In the genomic region with DNA sequence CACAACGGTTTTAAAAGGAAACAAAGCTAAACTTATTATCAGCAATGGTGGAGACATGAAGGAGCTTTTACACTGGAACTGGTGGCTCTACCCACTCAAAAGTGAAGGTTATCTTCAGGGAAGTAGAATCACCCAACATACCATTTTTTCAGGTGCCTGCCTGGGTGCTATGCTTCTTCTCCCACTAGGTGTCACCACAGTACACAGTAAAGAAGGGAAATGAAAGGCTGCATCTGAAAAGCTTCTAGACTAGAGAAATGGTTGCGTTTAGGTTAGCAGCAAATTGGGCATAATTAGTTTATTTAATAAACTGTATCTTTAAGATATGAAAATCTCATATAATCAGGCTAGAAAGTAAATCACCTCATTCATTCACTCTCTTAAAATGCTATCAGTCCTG, we compare ENCODE assay signal across 9 cellular contexts. TPM values are rescaled to one million over a fixed set of nuclear protein-coding genes. Genes with fewer than 3 reads are reported as not detected.
DNase-seq lines count a peak whose midpoint lies in the region; ATAC-seq, FAIRE-seq and TF ChIP-seq lines count a peak whose summit lies in the region.
"Had no signal": no experiment of that assay in that cellular context is flagged by ENCODE, and none has a peak within 500 bp of the region (broad histone marks: within the 10 kb centered on the region; RNA-seq: fewer than 3 reads in every experiment).

No MANE protein-coding gene starts in this region.

- no peaks in the 10 kb centered on the region for H3K36me3 ChIP-seq in OCI-LY3 (replicated peaks; ENCODE audit: low read depth, low read length)
- no peaks in the 10 kb centered on the region for H3K36me3 ChIP-seq in astrocyte (ENCODE audit: insufficient read depth, low read length)
- no peaks in the 10 kb centered on the region for H3K36me3 ChIP-seq in hepatocyte (replicated peaks; ENCODE audit: insufficient read depth, low read depth)
- H3K36me3 ChIP-seq in small intestine (ENCODE audit: control insufficient read depth in 2 of 2, insufficient read depth in 2 of 2, low read length in 2 of 2): no peaks in the 10 kb centered on the region

- TF ChIP-seq CTCF in natural killer cell (IDR thresholded peaks at IDR 0.05) (peak; percentile 61), HL-60 (IDR thresholded peaks at IDR 0.05; ENCODE audit: insufficient read depth, low read length) (peak; percentile 75), OCI-LY3 (IDR thresholded peaks at IDR 0.05; ENCODE audit: low read depth, low read length) (peak; percentile 96), astrocyte (IDR thresholded peaks at IDR 0.05; ENCODE audit: insufficient read depth, low read depth, low read length) (peak; percentile 80), hepatocyte (IDR thresholded peaks at IDR 0.05; ENCODE audit: poor library complexity) (peak; percentile 87)

- FAIRE-seq in astrocyte (lab: Jason Lieb, UNC): no peak
- no peak for FAIRE-seq in small intestine (lab: Jason Lieb, UNC)

- 4% methylated on average over 2 of the region's 2 CpGs for WGBS in hepatocyte (ENCODE audit: low lambda C conversion rate, missing lambda C conversion rate)
- 5 to 11% (median 7%) methylated on average over 2 of the region's 2 CpGs for WGBS in small intestine, 3 donors

- H2AFZ ChIP-seq in OCI-LY3 (ENCODE audit: low read depth, low read length) (peak overlapping the region; percentile 90), astrocyte (ENCODE audit: low read depth, low read length) (no peak overlapping the region), hepatocyte (no peak overlapping the region)

- H3K36me3 Mint-ChIP-seq in natural killer cell: peaks cover 7% of the 10 kb centered on the region
- H3K36me3 Mint-ChIP-seq in natural killer cell treated with Interleukin-12 subunit alpha and Interleukin-12 subunit beta and Interleukin-15 and Interleukin-18, amount 100 ng/mL, for 72 hours: no peaks in the 10 kb centered on the region
- no peaks in the 10 kb centered on the region for H3K36me3 Mint-ChIP-seq in astrocyte (ENCODE audit: low read depth, unreplicated experiment)

- H3K9me3 Mint-ChIP-seq in natural killer cell: peaks cover 0 to 2% of the 10 kb centered on the region in 2 donors
- no peaks in the 10 kb centered on the region for H3K9me3 Mint-ChIP-seq in natural killer cell treated with Interleukin-12 subunit alpha and Interleukin-12 subunit beta and Interleukin-15 and Interleukin-18, amount 100 ng/mL, for 72 hours
- peaks cover 5% of the 10 kb centered on the region for H3K9me3 Mint-ChIP-seq in astrocyte (ENCODE audit: unreplicated experiment)

- H3K4me1 Mint-ChIP-seq in natural killer cell: no peaks in the 10 kb centered on the region
- no peaks in the 10 kb centered on the region for H3K4me1 Mint-ChIP-seq in natural killer cell treated with Interleukin-12 subunit alpha and Interleukin-12 subunit beta and Interleukin-15 and Interleukin-18, amount 100 ng/mL, for 72 hours (ENCODE audit: low read depth in 2 of 2)
- no peaks in the 10 kb centered on the region for H3K4me1 Mint-ChIP-seq in astrocyte (ENCODE audit: low read depth, unreplicated experiment)

- ATAC-seq in natural killer cell: peak in 1 of 3 donors; percentile 68
- no peak for ATAC-seq in natural killer cell treated with Interleukin-12 subunit alpha and Interleukin-12 subunit beta and Interleukin-15 and Interleukin-18, amount 100 ng/mL, for 72 hours
- no peak for ATAC-seq in HG03520 (IDR thresholded peaks at IDR 0.05; ENCODE audit: unreplicated experiment)

- H3K27me3 Mint-ChIP-seq in natural killer cell (ENCODE audit: low read depth in 2 of 2) (peaks cover 7 to 45% of the 10 kb centered on the region in 2 donors), astrocyte (ENCODE audit: low read depth, unreplicated experiment) (peaks cover 8% of the 10 kb centered on the region)
- peaks cover 17 to 27% of the 10 kb centered on the region in 2 donors for H3K27me3 Mint-ChIP-seq in natural killer cell treated with Interleukin-12 subunit alpha and Interleukin-12 subunit beta and Interleukin-15 and Interleukin-18, amount 100 ng/mL, for 72 hours

- H3K27me3 ChIP-seq in HL-60 (ENCODE audit: insufficient read depth, poor library complexity, severe bottlenecking) (no peaks in the 10 kb centered on the region), OCI-LY3 (ENCODE audit: low read depth, low read length) (peaks cover 19% of the 10 kb centered on the region), astrocyte (ENCODE audit: insufficient read depth, low read length) (no peaks in the 10 kb centered on the region), hepatocyte (peaks cover 35% of the 10 kb centered on the region), small intestine (ENCODE audit: control insufficient read depth in 2 of 2, insufficient read depth in 2 of 2, low read length in 2 of 2) (peaks cover 0 to 8% of the 10 kb centered on the region in 2 donors)

- H3K4me1 ChIP-seq in OCI-LY3 (ENCODE audit: low read length) (peaks cover 5% of the 10 kb centered on the region; the same call in 1 of the 2 replicates), astrocyte (ENCODE audit: insufficient read depth, low read length) (peaks cover 7% of the 10 kb centered on the region), hepatocyte (ENCODE audit: insufficient read depth) (no peaks in the 10 kb centered on the region), small intestine (ENCODE audit: control insufficient read depth in 2 of 2, insufficient read depth in 1 of 2, low read depth in 1 of 2, low read length in 1 of 2) (no peaks in the 10 kb centered on the region)

- H3K9ac ChIP-seq in OCI-LY3 (ENCODE audit: low read length) (peak overlapping the region; percentile 24; the same call in 1 of the 2 replicates), astrocyte (ENCODE audit: low read length) (no peak overlapping the region)

- H4K20me1 ChIP-seq in OCI-LY3 (ENCODE audit: insufficient read depth, low read length): no peaks in the 10 kb centered on the region
- no peaks in the 10 kb centered on the region for H4K20me1 ChIP-seq in astrocyte (ENCODE audit: insufficient read depth, low read length)
- H4K20me1 ChIP-seq in hepatocyte (ENCODE audit: insufficient read depth, poor library complexity, severe bottlenecking): no peaks in the 10 kb centered on the region

- DNase-seq in natural killer cell (no peak), HL-60 (ENCODE audit: low read depth in 1 of 2, low spot score in 1 of 2) (peak; percentile 8 to 40), astrocyte (ENCODE audit: low read depth) (peak; percentile 23), hepatocyte (ENCODE audit: low spot score) (peak; percentile 78), small intestine (peak; percentile 46)
- no peak for DNase-seq in natural killer cell treated with Interleukin-12 subunit alpha and Interleukin-12 subunit beta and Interleukin-15 and Interleukin-18, amount 100 ng/mL, for 72 hours (ENCODE audit: low spot score)

- H3K4me3 ChIP-seq in HL-60 (replicated peaks; ENCODE audit: insufficient read depth, low read length) (no peak overlapping the region), OCI-LY3 (ENCODE audit: low read length) (peak overlapping the region; percentile 56), astrocyte (ENCODE audit: insufficient read depth, low read depth, low read length) (no peak overlapping the region), hepatocyte (no peak overlapping the region), small intestine (ENCODE audit: low read depth in 1 of 2, low read length in 2 of 2) (no peak overlapping the region)

- H3K27ac ChIP-seq in HL-60 (replicated peaks) (no peak overlapping the region), OCI-LY3 (ENCODE audit: low read length) (no peak overlapping the region), astrocyte (ENCODE audit: low read depth, low read length) (no peak overlapping the region), hepatocyte (no peak overlapping the region), small intestine (ENCODE audit: low read depth in 1 of 2, low read length in 1 of 2) (no peak overlapping the region)

- no peak overlapping the region for H3K4me3 Mint-ChIP-seq in natural killer cell
- H3K4me3 Mint-ChIP-seq in natural killer cell treated with Interleukin-12 subunit alpha and Interleukin-12 subunit beta and Interleukin-15 and Interleukin-18, amount 100 ng/mL, for 72 hours: no peak overlapping the region
- no peak overlapping the region for H3K4me3 Mint-ChIP-seq in astrocyte (ENCODE audit: unreplicated experiment)
- H3K4me3 Mint-ChIP-seq: dendritic cell treated with granulocyte-macrophage colony-stimulating factor and Interleukin-4, amounts not matched to agents 40 ng/mL and 50 ng/mL, for 4 days had no signal

- peak overlapping the region; percentile 68 for H3K4me2 ChIP-seq in OCI-LY3 (ENCODE audit: low read length)
- no peak overlapping the region for H3K4me2 ChIP-seq in astrocyte (ENCODE audit: low read length)
- H3K4me2 ChIP-seq in hepatocyte: no peak overlapping the region

- intact Hi-C loops in natural killer cell (cut with micrococcal nuclease): no loop called here

- H3K9me3 ChIP-seq in OCI-LY3 (ENCODE audit: insufficient read depth, low read length): peaks cover 6% of the 10 kb centered on the region; the same call in 1 of the 2 replicates
- no peaks in the 10 kb centered on the region for H3K9me3 ChIP-seq in astrocyte (ENCODE audit: insufficient read depth, low read depth, low read length)
- H3K9me3 ChIP-seq in hepatocyte (ENCODE audit: low read depth): peaks cover 10% of the 10 kb centered on the region
- no peaks in the 10 kb centered on the region for H3K9me3 ChIP-seq in small intestine (ENCODE audit: control insufficient read depth, low read depth)

- H3K79me2 ChIP-seq in OCI-LY3 (ENCODE audit: low read length): no peaks in the 10 kb centered on the region
- no peaks in the 10 kb centered on the region for H3K79me2 ChIP-seq in astrocyte (ENCODE audit: insufficient read depth, low read length)
- no peaks in the 10 kb centered on the region for H3K79me2 ChIP-seq in hepatocyte

- H3K27ac Mint-ChIP-seq in natural killer cell (no peak overlapping the region), astrocyte (ENCODE audit: unreplicated experiment) (no peak overlapping the region)
- H3K27ac Mint-ChIP-seq in natural killer cell treated with Interleukin-12 subunit alpha and Interleukin-12 subunit beta and Interleukin-15 and Interleukin-18, amount 100 ng/mL, for 72 hours: no peak overlapping the region
- H3K27ac Mint-ChIP-seq: dendritic cell treated with granulocyte-macrophage colony-stimulating factor and Interleukin-4, amounts not matched to agents 40 ng/mL and 50 ng/mL, for 4 days had no signal

- H3K9me2 ChIP-seq in hepatocyte (replicated peaks; ENCODE audit: insufficient read depth): no peaks in the 10 kb centered on the region

RNA-seq across cellular contexts. Expression of gene SELENOK, which starts 47.0 kb away (rescaled TPM):
- total RNA-seq in natural killer cell (100 to 1,000 TPM in 1 of 3 donors, 10 to 100 TPM in 2; 79.2 to 116 (median 95.4) TPM), astrocyte (40.3 and 43.7 TPM in 2 replicates), hepatocyte (59.7 and 62.2 TPM in 2 replicates)
- total RNA-seq in natural killer cell treated with Interleukin-12 subunit alpha and Interleukin-12 subunit beta and Interleukin-15 and Interleukin-18, amount 100 ng/mL, for 72 hours: 10 to 100 TPM; 37.2 to 72.9 TPM
- polyA plus RNA-seq in hepatocyte (155 and 163 TPM in 2 replicates), small intestine (100 to 1,000 TPM in 1 of 3 donors, 10 to 100 TPM in 2; 62.3 to 115 (median 79.4) TPM)

RNA-seq across cellular contexts. Expression of gene ACTR8, which starts 56.7 kb away (rescaled TPM):
- total RNA-seq in natural killer cell (10 to 100 TPM; 32.5 to 54.2 (median 41.5) TPM), astrocyte (43.6 and 52.1 TPM in 2 replicates), hepatocyte (27.2 and 29.1 TPM in 2 replicates)
- total RNA-seq in natural killer cell treated with Interleukin-12 subunit alpha and Interleukin-12 subunit beta and Interleukin-15 and Interleukin-18, amount 100 ng/mL, for 72 hours: 10 to 100 TPM; 41.0 to 43.3 TPM
- polyA plus RNA-seq in hepatocyte (17.2 and 19.6 TPM in 2 replicates), small intestine (1 to 10 TPM; 6.2 to 9.4 (median 6.9) TPM)

Comparison
In these comparisons a context has a peak if more than half of its experiments do, and no peak if none do; other contexts are left out.
1. DNase-seq: peak in HL-60 (2 of 2), astrocyte (single experiment), hepatocyte (single experiment) and small intestine (single experiment); none in natural killer cell (single experiment) and natural killer cell treated with Interleukin-12 subunit alpha and Interleukin-12 subunit beta and Interleukin-15 and Interleukin-18, amount 100 ng/mL, for 72 hours (single experiment).
2. Peak in every context shown above with its lines, with median percentiles within 50 percentile points of each other: CTCF ChIP-seq.